Comparison of ENCODE assay signal across 9 cellular contexts in the genomic region with DNA sequence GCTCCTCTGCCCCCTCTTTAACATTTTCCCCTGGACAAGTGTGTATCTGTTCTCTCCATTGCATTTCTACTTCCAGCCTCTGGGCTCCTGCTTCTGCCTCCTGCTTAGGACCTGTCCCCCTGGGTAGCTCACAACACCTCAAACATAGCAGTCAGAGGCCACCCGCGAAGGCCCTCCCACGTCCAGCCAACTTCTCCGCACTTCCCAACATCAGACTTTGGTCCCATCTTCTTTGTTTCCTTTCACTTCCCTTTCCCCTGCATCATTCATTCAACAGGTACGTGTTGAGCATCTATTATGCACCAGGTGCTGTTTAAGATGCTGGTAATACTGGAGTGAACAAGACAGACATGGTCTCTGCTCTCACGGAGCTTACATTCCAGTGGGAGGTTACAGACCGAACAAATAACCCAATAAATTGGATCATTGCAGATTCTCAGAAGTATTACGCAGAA. TPM values are rescaled to one million over a fixed set of nuclear protein-coding genes. Genes with fewer than 3 reads are reported as not detected.
DNase-seq lines count a peak whose midpoint lies in the region; ATAC-seq and TF ChIP-seq lines count a peak whose summit lies in the region.
"Had no signal": no experiment of that assay in that cellular context is flagged by ENCODE, and none has a peak within 500 bp of the region (broad histone marks: within the 10 kb centered on the region; RNA-seq: fewer than 3 reads in every experiment).

No MANE protein-coding gene starts in this region.

- ATAC-seq in natural killer cell: no peak

- CTCF ChIA-PET in CD4-positive, alpha-beta memory T cell (lab: Charles Lee; ENCODE audit: partially characterized antibody): interaction anchor here (0.9 to 18.5 kb wide), 10 partner anchors 8 to 166 kb away, joined by 3 to 774 read pairs (median 12); a partner anchor contains a TSS

- peak overlapping the region; percentile 91 for H3K27ac ChIP-seq in CD4-positive, alpha-beta memory T cell (ENCODE audit: low read depth, low read length)

- peak overlapping the region; percentile 75 to 87 for H3K4me3 ChIP-seq in CD4-positive, alpha-beta memory T cell (ENCODE audit: low read length in 2 of 2)
- peak overlapping the region; percentile 68 for H3K4me3 ChIP-seq in LNCaP clone FGC (ENCODE audit: low read depth, low read length)

- H3K9me3 Mint-ChIP-seq in CD4-positive, alpha-beta memory T cell: peaks cover 0 to 11% (median 0%) of the 10 kb centered on the region in 8 donors
- H3K9me3 Mint-ChIP-seq in dendritic cell treated with granulocyte-macrophage colony-stimulating factor and Interleukin-4, amounts not matched to agents 40 ng/mL and 50 ng/mL, for 4 days: no peaks in the 10 kb centered on the region
- no peaks in the 10 kb centered on the region for H3K9me3 Mint-ChIP-seq in natural killer cell

- POLR2A ChIA-PET in CD4-positive, alpha-beta memory T cell (lab: Charles Lee; ENCODE audit: partially characterized antibody): interaction anchor here (0.7 to 22.1 kb wide), 10 partner anchors 13 to 223 kb away, joined by 3 to 1807 read pairs (median 42); a partner anchor contains a TSS

- no peak for TF ChIP-seq CTCF in LNCaP clone FGC (IDR thresholded peaks at IDR 0.05; ENCODE audit: control insufficient read depth, extremely low read depth, insufficient read depth)
- TF ChIP-seq CTCF in natural killer cell (IDR thresholded peaks at IDR 0.05): no peak

- peak overlapping the region; percentile 95 to 99 (median 98) for H3K27ac Mint-ChIP-seq in CD4-positive, alpha-beta memory T cell
- H3K27ac Mint-ChIP-seq in dendritic cell treated with granulocyte-macrophage colony-stimulating factor and Interleukin-4, amounts not matched to agents 40 ng/mL and 50 ng/mL, for 4 days: peak overlapping the region; percentile 81
- peak overlapping the region; percentile 98 to 99 for H3K27ac Mint-ChIP-seq in natural killer cell

- H3K9me3 ChIP-seq in CD4-positive, alpha-beta memory T cell (ENCODE audit: control insufficient read depth in 1 of 2, low read length in 2 of 2): no peaks in the 10 kb centered on the region

- intact Hi-C loops in CD4-positive, alpha-beta memory T cell (cut with micrococcal nuclease): no loop called here
- intact Hi-C loops in dendritic cell treated with granulocyte-macrophage colony-stimulating factor and Interleukin-4, amounts not matched to agents 40 ng/mL and 50 ng/mL, for 4 days (cut with micrococcal nuclease): no loop called here
- intact Hi-C loops in natural killer cell (cut with micrococcal nuclease): no loop called here

- H3K27me3 ChIP-seq in CD4-positive, alpha-beta memory T cell (ENCODE audit: insufficient read depth, low read length): no peaks in the 10 kb centered on the region

- no peak for DNase-seq in CD4-positive, alpha-beta memory T cell
- DNase-seq in LNCaP clone FGC (ENCODE audit: low read depth): no peak
- DNase-seq in natural killer cell: no peak
- no peak for DNase-seq in stimulated activated CD4-positive, alpha-beta T cell treated with anti-CD3 and anti-CD28 coated beads, Interleukin-12 subunit alpha, Interleukin-12 subunit beta, amount 100 ng/mL, for 4 hours
- DNase-seq in NCI-H510A treated with DMSO at 0.1 percent for 48 hours (lab: John Stamatoyannopoulos, UW): no peak
- no peak for DNase-seq in LoVo (ENCODE audit: low spot score)
- no peak for DNase-seq in midbrain (lab: John Stamatoyannopoulos, UW)
- DNase-seq: anterior cingulate cortex had no signal

- peaks cover 49 to 88% (median 71%) of the 10 kb centered on the region in 4 donors for H3K4me1 Mint-ChIP-seq in CD4-positive, alpha-beta memory T cell
- H3K4me1 Mint-ChIP-seq in dendritic cell treated with granulocyte-macrophage colony-stimulating factor and Interleukin-4, amounts not matched to agents 40 ng/mL and 50 ng/mL, for 4 days (ENCODE audit: low read depth): peaks cover 84% of the 10 kb centered on the region
- peaks cover 77 to 86% of the 10 kb centered on the region in 2 donors for H3K4me1 Mint-ChIP-seq in natural killer cell

- H3K36me3 ChIP-seq in CD4-positive, alpha-beta memory T cell (ENCODE audit: insufficient read depth, low read length): no peaks in the 10 kb centered on the region

- H3K27me3 Mint-ChIP-seq in CD4-positive, alpha-beta memory T cell: no peaks in the 10 kb centered on the region
- H3K27me3 Mint-ChIP-seq in dendritic cell treated with granulocyte-macrophage colony-stimulating factor and Interleukin-4, amounts not matched to agents 40 ng/mL and 50 ng/mL, for 4 days: no peaks in the 10 kb centered on the region
- H3K27me3 Mint-ChIP-seq in natural killer cell (ENCODE audit: low read depth in 2 of 2): no peaks in the 10 kb centered on the region

- peaks cover 80% of the 10 kb centered on the region for H3K4me1 ChIP-seq in CD4-positive, alpha-beta memory T cell (ENCODE audit: insufficient read depth, low read length)

- peaks cover 0 to 28% of the 10 kb centered on the region in 2 donors for H3K36me3 Mint-ChIP-seq in CD4-positive, alpha-beta memory T cell
- H3K36me3 Mint-ChIP-seq in dendritic cell treated with granulocyte-macrophage colony-stimulating factor and Interleukin-4, amounts not matched to agents 40 ng/mL and 50 ng/mL, for 4 days (ENCODE audit: low read depth): peaks cover 7% of the 10 kb centered on the region
- no peaks in the 10 kb centered on the region for H3K36me3 Mint-ChIP-seq in natural killer cell

- peak overlapping the region; percentile 90 to 98 (median 96) for H3K4me3 Mint-ChIP-seq in CD4-positive, alpha-beta memory T cell
- peak overlapping the region; percentile 68 for H3K4me3 Mint-ChIP-seq in dendritic cell treated with granulocyte-macrophage colony-stimulating factor and Interleukin-4, amounts not matched to agents 40 ng/mL and 50 ng/mL, for 4 days
- H3K4me3 Mint-ChIP-seq in natural killer cell: peak overlapping the region; percentile 63

RNA-seq across cellular contexts. Expression of a gene that starts 3.1 kb away (rescaled TPM):
- 100 to 1,000 TPM; 423 to 425 TPM for total RNA-seq in CD4-positive, alpha-beta memory T cell
- polyA plus RNA-seq in CD4-positive, alpha-beta memory T cell: 100 to 1,000 TPM; 155 to 244 TPM
- total RNA-seq in natural killer cell: 100 to 1,000 TPM; 125 to 157 (median 126) TPM

RNA-seq across cellular contexts. Expression of a gene that starts 3.3 kb away (rescaled TPM):
- not detected for total RNA-seq in CD4-positive, alpha-beta memory T cell
- not detected for polyA plus RNA-seq in CD4-positive, alpha-beta memory T cell
- total RNA-seq in natural killer cell: not detected

RNA-seq across cellular contexts. Expression of a gene that starts 4.2 kb away (rescaled TPM):
- total RNA-seq in CD4-positive, alpha-beta memory T cell: 100 to 1,000 TPM; 189 to 199 TPM
- 100 to 1,000 TPM; 126 to 325 TPM for polyA plus RNA-seq in CD4-positive, alpha-beta memory T cell
- 100 to 1,000 TPM; 279 to 357 (median 312) TPM for total RNA-seq in natural killer cell

RNA-seq across cellular contexts. Expression of a gene that starts 19.2 kb away (rescaled TPM):
- 10 to 100 TPM; 32.2 to 33.0 TPM for total RNA-seq in CD4-positive, alpha-beta memory T cell
- 1 to 10 TPM in 1 of 2 donors, under 1 TPM in 1; 0.16 to 1.1 TPM for polyA plus RNA-seq in CD4-positive, alpha-beta memory T cell
- 10 to 100 TPM; 29.3 to 34.0 (median 31.9) TPM for total RNA-seq in natural killer cell

RNA-seq across cellular contexts. Expression of a gene that starts 23.5 kb away (rescaled TPM):
- total RNA-seq in CD4-positive, alpha-beta memory T cell: 100 to 1,000 TPM; 142 to 148 TPM
- polyA plus RNA-seq in CD4-positive, alpha-beta memory T cell: 100 to 1,000 TPM; 102 to 114 TPM
- 100 to 1,000 TPM; 123 to 133 (median 127) TPM for total RNA-seq in natural killer cell
